ENCODE assay signal across 1 cellular context in genomic region chr20:31879143-31879987, GRCh38.
TF ChIP-seq lines count a peak whose summit lies in the region.

No MANE protein-coding gene starts in this region.

TF ChIP-seq in HepG2, 621 proteins besides CTCF, POLR2A, EP300 and RAD21 (continued from another document and continues in another):
- peak; percentile 50; the same call in 1 of the 2 replicates for TF ChIP-seq SNAPC4 (CRISPR knock-in tag; IDR thresholded peaks at IDR 0.05)
- TF ChIP-seq ETV6 (CRISPR knock-in tag; conservative IDR thresholded peaks at IDR 0.05), result peak; percentile 75
- TF ChIP-seq BCL6 (CRISPR knock-in tag; IDR thresholded peaks at IDR 0.05), result peak; percentile 54
- peak; percentile 18; the same call in 1 of the 2 replicates for TF ChIP-seq UBTF (CRISPR knock-in tag; IDR thresholded peaks at IDR 0.05)
- no peak for TF ChIP-seq ZNF740 (CRISPR knock-in tag; IDR thresholded peaks at IDR 0.05)
- TF ChIP-seq TEAD2 (CRISPR knock-in tag; IDR thresholded peaks at IDR 0.05), result no peak
- no peak for TF ChIP-seq HOXD1 (CRISPR knock-in tag; IDR thresholded peaks at IDR 0.05)
- TF ChIP-seq DNMT3B (CRISPR knock-in tag; conservative IDR thresholded peaks at IDR 0.05), result no peak
- TF ChIP-seq POLR2AphosphoS2 (IDR thresholded peaks at IDR 0.05; ENCODE audit: low read depth, low read length), result no peak
- 0 out of 2 replicates have a peak, but pooled peaks have one; percentile 30 for TF ChIP-seq ZKSCAN8 (CRISPR knock-in tag; IDR thresholded peaks at IDR 0.05; ENCODE audit: borderline replicate concordance)
- TF ChIP-seq IRF2 (CRISPR knock-in tag; IDR thresholded peaks at IDR 0.05), result peak; percentile 77
- no peak for TF ChIP-seq ZZZ3 (CRISPR knock-in tag; IDR thresholded peaks at IDR 0.05; ENCODE audit: borderline replicate concordance)
- TF ChIP-seq ZNF317 (CRISPR knock-in tag; IDR thresholded peaks at IDR 0.05), result 0 out of 2 replicates have a peak, but pooled peaks have one; percentile 16
- peak in 1 of 2 experiments; percentile 48; a peak in 2 of 4 replicates for TF ChIP-seq KLF16 (CRISPR knock-in tag; IDR thresholded peaks at IDR 0.05)
- TF ChIP-seq, protein P1, sequence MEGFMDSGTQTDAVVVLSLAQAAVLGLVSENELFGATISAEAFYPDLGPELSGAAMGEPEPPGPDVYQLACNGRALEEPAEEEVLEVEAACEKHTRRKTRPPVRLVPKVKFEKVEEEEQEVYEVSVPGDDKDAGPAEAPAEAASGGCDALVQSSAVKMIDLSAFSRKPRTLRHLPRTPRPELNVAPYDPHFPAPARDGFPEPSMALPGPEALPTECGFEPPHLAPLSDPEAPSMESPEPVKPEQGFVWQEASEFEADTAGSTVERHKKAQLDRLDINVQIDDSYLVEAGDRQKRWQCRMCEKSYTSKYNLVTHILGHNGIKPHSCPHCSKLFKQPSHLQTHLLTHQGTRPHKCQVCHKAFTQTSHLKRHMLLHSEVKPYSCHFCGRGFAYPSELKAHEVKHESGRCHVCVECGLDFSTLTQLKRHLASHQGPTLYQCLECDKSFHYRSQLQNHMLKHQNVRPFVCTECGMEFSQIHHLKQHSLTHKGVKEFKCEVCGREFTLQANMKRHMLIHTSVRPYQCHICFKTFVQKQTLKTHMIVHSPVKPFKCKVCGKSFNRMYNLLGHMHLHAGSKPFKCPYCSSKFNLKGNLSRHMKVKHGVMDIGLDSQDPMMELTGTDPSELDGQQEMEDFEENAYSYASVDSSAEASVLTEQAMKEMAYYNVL (CRISPR knock-in tag; IDR thresholded peaks at IDR 0.05; ENCODE audit: borderline replicate concordance), result peak; percentile 68; the same call in 1 of the 2 replicates
- peak; percentile 84 for TF ChIP-seq ZNF724P (CRISPR knock-in tag; IDR thresholded peaks at IDR 0.05; ENCODE audit: borderline replicate concordance)
- peak; percentile 7; the same call in 1 of the 2 replicates for TF ChIP-seq ZNF546 (CRISPR knock-in tag; conservative IDR thresholded peaks at IDR 0.05)
- no peak for TF ChIP-seq ISX (CRISPR knock-in tag; conservative IDR thresholded peaks at IDR 0.05)
- TF ChIP-seq ZNF335 (CRISPR knock-in tag; IDR thresholded peaks at IDR 0.05), result peak; percentile 93
- no peak for TF ChIP-seq ZNF792 (CRISPR knock-in tag; IDR thresholded peaks at IDR 0.05)
- 0 out of 2 replicates have a peak, but pooled peaks have one; percentile 12 for TF ChIP-seq ZBTB7A (CRISPR knock-in tag; IDR thresholded peaks at IDR 0.05)
- no peak for TF ChIP-seq ZNF326 (CRISPR knock-in tag; IDR thresholded peaks at IDR 0.05; ENCODE audit: borderline replicate concordance)
- TF ChIP-seq NFYC (CRISPR knock-in tag; IDR thresholded peaks at IDR 0.05), result peak; percentile 92
- TF ChIP-seq TARDBP (CRISPR knock-in tag; IDR thresholded peaks at IDR 0.05), result no peak; the same call in 1 of the 2 replicates
- no peak for TF ChIP-seq MTF2 (CRISPR knock-in tag; IDR thresholded peaks at IDR 0.05; ENCODE audit: borderline replicate concordance)
- TF ChIP-seq MLX (CRISPR knock-in tag; IDR thresholded peaks at IDR 0.05), result peak; percentile 33; the same call in 1 of the 2 replicates
- peak; percentile 59; the same call in 1 of the 2 replicates for TF ChIP-seq ZNF691 (CRISPR knock-in tag; IDR thresholded peaks at IDR 0.05; ENCODE audit: borderline replicate concordance, low read depth)
- peak; percentile 55; the same call in 1 of the 2 replicates for TF ChIP-seq ZBTB7B (CRISPR knock-in tag; IDR thresholded peaks at IDR 0.05)
- TF ChIP-seq, protein P2, sequence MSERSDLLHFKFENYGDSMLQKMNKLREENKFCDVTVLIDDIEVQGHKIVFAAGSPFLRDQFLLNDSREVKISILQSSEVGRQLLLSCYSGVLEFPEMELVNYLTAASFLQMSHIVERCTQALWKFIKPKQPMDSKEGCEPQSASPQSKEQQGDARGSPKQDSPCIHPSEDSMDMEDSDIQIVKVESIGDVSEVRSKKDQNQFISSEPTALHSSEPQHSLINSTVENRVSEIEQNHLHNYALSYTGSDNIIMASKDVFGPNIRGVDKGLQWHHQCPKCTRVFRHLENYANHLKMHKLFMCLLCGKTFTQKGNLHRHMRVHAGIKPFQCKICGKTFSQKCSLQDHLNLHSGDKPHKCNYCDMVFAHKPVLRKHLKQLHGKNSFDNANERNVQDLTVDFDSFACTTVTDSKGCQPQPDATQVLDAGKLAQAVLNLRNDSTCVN (CRISPR knock-in tag; IDR thresholded peaks at IDR 0.05; ENCODE audit: borderline replicate concordance), result peak; percentile 67; the same call in 1 of the 2 replicates
- no peak; the same call in 1 of the 2 replicates for TF ChIP-seq ZNF660 (CRISPR knock-in tag; IDR thresholded peaks at IDR 0.05; ENCODE audit: borderline replicate concordance, low read depth)
- TF ChIP-seq ZNF614 (CRISPR knock-in tag; IDR thresholded peaks at IDR 0.05; ENCODE audit: borderline replicate concordance), result peak; percentile 68; the same call in 1 of the 2 replicates
- peak; percentile 74; the same call in 1 of the 2 replicates for TF ChIP-seq REL (CRISPR knock-in tag; conservative IDR thresholded peaks at IDR 0.05)
- peak; percentile 92 for TF ChIP-seq ERF (CRISPR knock-in tag; IDR thresholded peaks at IDR 0.05)
- TF ChIP-seq MAZ (IDR thresholded peaks at IDR 0.05; ENCODE audit: borderline replicate concordance, low read depth, low read length), result no peak
- TF ChIP-seq MAZ (CRISPR knock-in tag; IDR thresholded peaks at IDR 0.05; ENCODE audit: low read depth), result peak; percentile 75
- TF ChIP-seq HOXA9 (CRISPR knock-in tag; IDR thresholded peaks at IDR 0.05; ENCODE audit: borderline replicate concordance), result no peak
- TF ChIP-seq NFKBIZ (CRISPR knock-in tag; IDR thresholded peaks at IDR 0.05), result peak; percentile 49
- TF ChIP-seq ZNF782 (CRISPR knock-in tag; IDR thresholded peaks at IDR 0.05; ENCODE audit: borderline replicate concordance), result no peak
- peak; percentile 87 for TF ChIP-seq ZNF205 (CRISPR knock-in tag; IDR thresholded peaks at IDR 0.05)
- TF ChIP-seq, protein P3, sequence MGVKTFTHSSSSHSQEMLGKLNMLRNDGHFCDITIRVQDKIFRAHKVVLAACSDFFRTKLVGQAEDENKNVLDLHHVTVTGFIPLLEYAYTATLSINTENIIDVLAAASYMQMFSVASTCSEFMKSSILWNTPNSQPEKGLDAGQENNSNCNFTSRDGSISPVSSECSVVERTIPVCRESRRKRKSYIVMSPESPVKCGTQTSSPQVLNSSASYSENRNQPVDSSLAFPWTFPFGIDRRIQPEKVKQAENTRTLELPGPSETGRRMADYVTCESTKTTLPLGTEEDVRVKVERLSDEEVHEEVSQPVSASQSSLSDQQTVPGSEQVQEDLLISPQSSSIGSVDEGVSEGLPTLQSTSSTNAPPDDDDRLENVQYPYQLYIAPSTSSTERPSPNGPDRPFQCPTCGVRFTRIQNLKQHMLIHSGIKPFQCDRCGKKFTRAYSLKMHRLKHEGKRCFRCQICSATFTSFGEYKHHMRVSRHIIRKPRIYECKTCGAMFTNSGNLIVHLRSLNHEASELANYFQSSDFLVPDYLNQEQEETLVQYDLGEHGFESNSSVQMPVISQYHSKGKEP (CRISPR knock-in tag; IDR thresholded peaks at IDR 0.05), result peak; percentile 65
- peak; percentile 34 for TF ChIP-seq MED1 (CRISPR knock-in tag; IDR thresholded peaks at IDR 0.05)
- TF ChIP-seq PTBP1 (IDR thresholded peaks at IDR 0.05; ENCODE audit: low read depth, low read length, poor library complexity, severe bottlenecking), result no peak
- no peak for TF ChIP-seq HDAC6 (IDR thresholded peaks at IDR 0.05; ENCODE audit: low read depth, low read length)
- peak; percentile 44 for TF ChIP-seq RARA (CRISPR knock-in tag; IDR thresholded peaks at IDR 0.05)
- peak; percentile 48; the same call in 1 of the 2 replicates for TF ChIP-seq ZNF337 (CRISPR knock-in tag; IDR thresholded peaks at IDR 0.05; ENCODE audit: borderline replicate concordance, low read depth)
- TF ChIP-seq KDM5A (IDR thresholded peaks at IDR 0.05; ENCODE audit: borderline replicate concordance, low read length), result peak; percentile 37; the same call in 1 of the 2 replicates
- TF ChIP-seq ZNF263 (CRISPR knock-in tag; IDR thresholded peaks at IDR 0.05), result 0 out of 2 replicates have a peak, but pooled peaks have one; percentile 40
- TF ChIP-seq KDM5B (CRISPR knock-in tag; IDR thresholded peaks at IDR 0.05; ENCODE audit: borderline replicate concordance), result peak; percentile 85
- TF ChIP-seq GATAD1 (CRISPR knock-in tag; IDR thresholded peaks at IDR 0.05), result no peak
- TF ChIP-seq ETV5 (CRISPR knock-in tag; IDR thresholded peaks at IDR 0.05; ENCODE audit: borderline replicate concordance), result peak; percentile 26; the same call in 1 of the 2 replicates
- TF ChIP-seq SNAI1 (CRISPR knock-in tag; IDR thresholded peaks at IDR 0.05; ENCODE audit: borderline replicate concordance), result no peak; the same call in 1 of the 2 replicates
- TF ChIP-seq KDM6A (CRISPR knock-in tag; IDR thresholded peaks at IDR 0.05; ENCODE audit: low read depth), result no peak
